In the genomic region with DNA sequence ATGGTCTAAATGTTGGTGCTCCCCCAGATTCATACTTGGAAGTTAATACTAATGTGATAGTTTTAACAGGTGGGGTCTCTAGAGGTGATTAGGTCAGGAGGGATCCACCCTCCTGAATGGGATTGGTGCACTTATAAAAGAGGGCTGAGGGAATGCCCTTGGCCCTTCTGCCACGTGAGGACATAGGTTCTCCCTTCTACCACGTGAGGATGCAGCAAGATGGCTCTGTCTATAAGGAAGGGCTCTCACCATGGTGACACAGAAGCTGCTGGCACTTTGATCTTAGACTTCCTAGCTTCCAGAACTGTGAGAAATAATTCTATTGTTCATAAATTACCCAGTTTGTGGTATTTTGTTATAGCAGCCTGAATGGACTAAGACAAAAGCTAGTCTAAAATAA, we compare ENCODE assay signal across 1 cellular context.
TF ChIP-seq lines count a peak whose summit lies in the region.

No MANE protein-coding gene starts in this region.

TF ChIP-seq in IMR-90, 13 proteins besides CTCF, POLR2A, EP300 and RAD21 (continued from another document):
- TF ChIP-seq MAFK (IDR thresholded peaks at IDR 0.05; ENCODE audit: low read depth, low read length) (no peak), CEBPB (IDR thresholded peaks at IDR 0.05; ENCODE audit: low read depth, low read length) (no peak)
- TF ChIP-seq, protein P1, sequence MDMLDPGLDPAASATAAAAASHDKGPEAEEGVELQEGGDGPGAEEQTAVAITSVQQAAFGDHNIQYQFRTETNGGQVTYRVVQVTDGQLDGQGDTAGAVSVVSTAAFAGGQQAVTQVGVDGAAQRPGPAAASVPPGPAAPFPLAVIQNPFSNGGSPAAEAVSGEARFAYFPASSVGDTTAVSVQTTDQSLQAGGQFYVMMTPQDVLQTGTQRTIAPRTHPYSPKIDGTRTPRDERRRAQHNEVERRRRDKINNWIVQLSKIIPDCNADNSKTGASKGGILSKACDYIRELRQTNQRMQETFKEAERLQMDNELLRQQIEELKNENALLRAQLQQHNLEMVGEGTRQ (IDR thresholded peaks at IDR 0.05; ENCODE audit: low read depth, low read length) = no peak
